7 cellular contexts compared by ENCODE assay signal in the genomic region with DNA sequence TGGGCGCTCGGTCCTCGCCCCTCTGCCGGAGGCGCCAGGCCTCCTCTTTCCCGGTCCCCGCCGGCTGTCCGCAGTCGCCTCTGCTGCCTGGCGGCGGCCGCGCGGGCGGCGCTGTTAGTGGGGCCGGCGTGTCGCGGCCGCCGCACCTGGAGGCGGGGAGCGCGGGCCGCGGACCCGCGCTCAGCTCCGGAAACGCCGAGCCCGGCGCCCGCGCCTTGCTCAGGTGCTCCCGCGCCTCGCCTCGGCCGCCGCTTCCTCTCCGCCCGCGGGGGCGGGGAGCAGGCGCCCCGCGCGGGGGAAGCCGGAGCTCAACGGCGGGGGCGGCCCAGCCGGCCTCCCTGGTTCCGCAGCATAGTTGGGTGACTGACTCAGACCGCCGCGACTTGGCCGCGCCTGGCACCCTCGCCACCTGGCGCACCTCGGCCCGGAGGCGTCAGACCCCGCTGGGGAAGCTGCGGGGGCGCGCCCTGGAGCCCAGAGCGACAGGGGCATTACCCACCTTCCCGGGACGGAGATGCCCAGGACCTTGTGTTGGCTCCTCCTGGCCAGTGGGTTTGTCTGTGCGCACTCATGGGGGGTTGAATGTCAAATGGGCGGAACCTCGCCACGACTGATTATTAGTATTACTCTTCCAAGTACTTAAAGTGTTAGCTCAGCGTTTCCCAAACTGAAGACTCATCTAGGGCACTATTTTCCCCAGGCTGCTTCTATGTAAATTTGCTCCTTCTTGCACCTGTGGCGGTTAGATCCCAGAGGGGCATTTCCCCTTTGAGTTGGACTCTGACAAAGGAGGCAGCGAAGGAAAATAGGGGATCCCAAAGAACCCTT. TPM values are rescaled to one million over a fixed set of nuclear protein-coding genes. Genes with fewer than 3 reads are reported as not detected.
A peak's percentile ranks its signal among the peaks of the same experiment; 100 is the strongest.
DNase-seq lines count a peak whose midpoint lies in the region; ATAC-seq lines count a peak whose summit lies in the region.

A gene with protein sequence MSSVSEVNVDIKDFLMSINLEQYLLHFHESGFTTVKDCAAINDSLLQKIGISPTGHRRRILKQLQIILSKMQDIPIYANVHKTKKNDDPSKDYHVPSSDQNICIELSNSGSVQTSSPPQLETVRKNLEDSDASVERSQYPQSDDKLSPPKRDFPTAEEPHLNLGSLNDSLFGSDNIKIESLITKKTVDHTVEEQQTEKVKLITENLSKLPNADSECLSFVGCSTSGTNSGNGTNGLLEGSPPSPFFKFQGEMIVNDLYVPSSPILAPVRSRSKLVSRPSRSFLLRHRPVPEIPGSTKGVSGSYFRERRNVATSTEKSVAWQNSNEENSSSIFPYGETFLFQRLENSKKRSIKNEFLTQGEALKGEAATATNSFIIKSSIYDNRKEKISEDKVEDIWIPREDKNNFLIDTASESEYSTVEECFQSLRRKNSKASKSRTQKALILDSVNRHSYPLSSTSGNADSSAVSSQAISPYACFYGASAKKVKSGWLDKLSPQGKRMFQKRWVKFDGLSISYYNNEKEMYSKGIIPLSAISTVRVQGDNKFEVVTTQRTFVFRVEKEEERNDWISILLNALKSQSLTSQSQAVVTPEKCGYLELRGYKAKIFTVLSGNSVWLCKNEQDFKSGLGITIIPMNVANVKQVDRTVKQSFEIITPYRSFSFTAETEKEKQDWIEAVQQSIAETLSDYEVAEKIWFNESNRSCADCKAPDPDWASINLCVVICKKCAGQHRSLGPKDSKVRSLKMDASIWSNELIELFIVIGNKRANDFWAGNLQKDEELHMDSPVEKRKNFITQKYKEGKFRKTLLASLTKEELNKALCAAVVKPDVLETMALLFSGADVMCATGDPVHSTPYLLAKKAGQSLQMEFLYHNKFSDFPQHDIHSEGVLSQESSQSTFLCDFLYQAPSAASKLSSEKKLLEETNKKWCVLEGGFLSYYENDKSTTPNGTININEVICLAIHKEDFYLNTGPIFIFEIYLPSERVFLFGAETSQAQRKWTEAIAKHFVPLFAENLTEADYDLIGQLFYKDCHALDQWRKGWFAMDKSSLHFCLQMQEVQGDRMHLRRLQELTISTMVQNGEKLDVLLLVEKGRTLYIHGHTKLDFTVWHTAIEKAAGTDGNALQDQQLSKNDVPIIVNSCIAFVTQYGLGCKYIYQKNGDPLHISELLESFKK (N-terminal part only) (minus strand): TSS at position 258 of the 828 bp plus-strand sequence. CDS start 15,028 bp downstream, outside the sequence.

- H3K36me3 Mint-ChIP-seq in activated CD4-positive, alpha-beta memory T cell treated with anti-CD3 and anti-CD28 coated beads for 36 hours = peaks cover 22% of the 10 kb centered on the region

- H3K9me3 ChIP-seq in mesodermal cell (ENCODE audit: control insufficient read depth, low read length) = no peaks in the 10 kb centered on the region

- H3K27ac Mint-ChIP-seq in activated CD4-positive, alpha-beta memory T cell treated with anti-CD3 and anti-CD28 coated beads for 36 hours = peak within 1 kb of the TSS; percentile 94

- peak; percentile 9 to 36 for DNase-seq in NCI-H1930 (lab: John Stamatoyannopoulos, UW)
- peak; percentile 86 for DNase-seq in activated CD4-positive, alpha-beta memory T cell treated with anti-CD3 and anti-CD28 coated beads for 36 hours
- DNase-seq in effector CD4-positive, alpha-beta T cell = peak; percentile 63
- DNase-seq in stimulated activated CD8-positive, alpha-beta memory T cell treated with anti-CD3 and anti-CD28 coated beads, Interleukin-2, amount 100 ng/mL, for 1 hour (ENCODE audit: low read depth in 2 of 2) = peak; percentile 65 to 66

- H3K9me3 Mint-ChIP-seq in activated CD4-positive, alpha-beta memory T cell treated with anti-CD3 and anti-CD28 coated beads for 36 hours = no peaks in the 10 kb centered on the region

- peak within 1 kb of the TSS; percentile 97 for H3K4me3 Mint-ChIP-seq in activated CD4-positive, alpha-beta memory T cell treated with anti-CD3 and anti-CD28 coated beads for 36 hours

- peaks cover 41% of the 10 kb centered on the region for H3K4me1 Mint-ChIP-seq in activated CD4-positive, alpha-beta memory T cell treated with anti-CD3 and anti-CD28 coated beads for 36 hours (ENCODE audit: low read depth)

- 1 to 6% methylated on average over 34 to 52 of the region's 81 CpGs for WGBS in mesodermal cell (ENCODE audit: insufficient coverage in 2 of 2), 2 experiments

- no peaks in the 10 kb centered on the region for H3K27me3 Mint-ChIP-seq in activated CD4-positive, alpha-beta memory T cell treated with anti-CD3 and anti-CD28 coated beads for 36 hours

- POLR2A ChIA-PET in activated CD4-positive, alpha-beta memory T cell treated with anti-CD3 and anti-CD28 coated beads for 36 hours (lab: Charles Lee) = interaction anchor here (0.7 to 4.5 kb wide), 20 partner anchors 8 to 1442 kb away, joined by 3 to 41 read pairs (median 5); no protein-coding TSS in a partner anchor

- intact Hi-C loops in activated CD4-positive, alpha-beta memory T cell treated with anti-CD3 and anti-CD28 coated beads for 36 hours (cut with micrococcal nuclease) = loop anchor here (1.0 to 10.0 kb wide), 7 partner anchors 11 to 310 kb away; no protein-coding TSS in a partner anchor

- H3K27ac ChIP-seq in mesodermal cell (ENCODE audit: low read depth, low read length, severe bottlenecking) = no peak within 1 kb of the TSS

- CTCF ChIA-PET in activated CD4-positive, alpha-beta memory T cell treated with anti-CD3 and anti-CD28 coated beads for 36 hours (lab: Charles Lee) = interaction anchor here (0.6 to 4.0 kb wide), 24 partner anchors 10 to 154 kb away, joined by 3 to 25 read pairs (median 4); a partner anchor contains a TSS

- peak within 1 kb of the TSS; percentile 49 for H3K4me3 ChIP-seq in mesodermal cell (ENCODE audit: extremely low read depth, insufficient read depth, low read length, poor library complexity, severe bottlenecking)

- H3K36me3 ChIP-seq in mesodermal cell (ENCODE audit: control insufficient read depth, insufficient read depth, low read length) = no peaks in the 10 kb centered on the region

- ATAC-seq in GM18517 (IDR thresholded peaks at IDR 0.05; ENCODE audit: unreplicated experiment) = peak; percentile 49
- ATAC-seq in HG02678 (IDR thresholded peaks at IDR 0.05; ENCODE audit: unreplicated experiment) = peak; percentile 62

- H3K4me1 ChIP-seq in mesodermal cell (ENCODE audit: control insufficient read depth, insufficient read depth, low read length, poor library complexity, severe bottlenecking) = no peaks in the 10 kb centered on the region

RNA-seq across cellular contexts. Expression of the gene that starts here (rescaled TPM):
- total RNA-seq in activated CD4-positive, alpha-beta memory T cell treated with anti-CD3 and anti-CD28 coated beads for 36 hours = 10 to 100 TPM; 49.3 to 57.7 TPM
- 0.81 TPM for polyA plus RNA-seq in mesodermal cell (2013, experiment 1 of 2)
- polyA plus RNA-seq in mesodermal cell (2013, experiment 2 of 2) = 0.51 TPM

Comparison
In these comparisons a context has a peak if more than half of its experiments do, and no peak if none do; other contexts are left out.
1. DNase-seq: peak in every context shown above with its lines; median percentile 86 in activated CD4-positive, alpha-beta memory T cell treated with anti-CD3 and anti-CD28 coated beads for 36 hours; 66 in stimulated activated CD8-positive, alpha-beta memory T cell treated with anti-CD3 and anti-CD28 coated beads, Interleukin-2, amount 100 ng/mL, for 1 hour; 63 in effector CD4-positive, alpha-beta T cell; 22 in NCI-H1930.